8 cellular contexts compared by ENCODE assay signal in the genomic region with DNA sequence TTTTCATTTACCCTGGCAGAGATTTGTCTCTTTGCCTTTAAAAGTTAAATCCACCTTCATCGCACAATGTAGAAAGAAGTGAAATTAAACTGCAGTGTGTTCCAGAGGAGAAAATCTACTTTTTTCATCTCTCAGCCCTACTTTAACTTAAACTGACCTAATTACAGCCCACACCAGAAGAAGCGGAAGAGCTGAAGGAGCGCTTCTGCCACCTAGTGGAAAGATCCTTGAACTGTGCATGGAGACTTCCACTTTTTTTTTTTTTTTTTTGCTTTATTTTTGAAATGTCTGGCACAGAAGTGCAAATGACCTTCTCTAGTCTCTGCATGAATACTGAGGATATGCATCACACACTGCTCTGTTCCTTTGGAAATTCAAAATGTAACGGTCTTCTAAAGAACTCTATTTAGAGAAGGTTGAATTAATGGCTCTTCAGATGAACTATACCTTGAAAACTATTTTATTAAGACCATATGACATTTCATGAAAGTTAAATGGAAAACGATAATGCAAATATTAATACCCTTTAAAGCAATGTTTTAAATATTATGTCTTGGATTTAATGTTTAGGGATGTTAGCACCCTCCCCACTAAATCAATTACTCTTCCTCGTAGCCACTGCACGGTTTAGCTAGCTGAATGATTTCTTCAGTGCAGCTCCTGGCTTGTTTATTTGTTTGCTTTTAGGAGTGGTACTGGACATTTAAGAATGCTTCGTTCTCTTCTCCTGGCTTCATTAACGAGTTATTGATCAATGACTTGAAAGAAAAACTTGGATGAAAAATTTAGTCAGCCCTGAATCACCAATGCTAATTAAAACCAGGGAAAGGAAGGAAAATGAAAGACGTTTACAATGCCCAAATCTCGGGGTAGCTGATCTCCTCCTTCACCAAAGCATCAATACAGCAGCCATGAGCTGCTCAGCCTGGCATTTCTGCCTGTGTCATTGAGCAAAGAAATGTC.
DNase-seq lines count a peak whose midpoint lies in the region; ATAC-seq, FAIRE-seq and TF ChIP-seq lines count a peak whose summit lies in the region.

No MANE protein-coding gene starts in this region.

- no TSS peak for BruUV-seq in mammary epithelial cell (replicated peaks; lab: Mats Ljungman, UMichigan)

- no peaks in the 10 kb centered on the region for H3K79me2 ChIP-seq in mammary epithelial cell (ENCODE audit: insufficient read depth, low read length)

- peak overlapping the region; percentile 14 for H3K4me2 ChIP-seq in mammary epithelial cell (ENCODE audit: insufficient read depth, low read depth, low read length)

- dilution Hi-C loops in mammary epithelial cell (cut with HindIII; ENCODE audit: low sequenced_read_pairs): no loop called here

- no peaks in the 10 kb centered on the region for H4K20me1 ChIP-seq in mammary epithelial cell (ENCODE audit: insufficient read depth, low read length)

- H3K4me1 ChIP-seq in mammary epithelial cell (ENCODE audit: insufficient read depth, low read length): peaks cover 4% of the 10 kb centered on the region
- peaks cover 0 to 3% of the 10 kb centered on the region in 2 donors for H3K4me1 ChIP-seq in kidney (ENCODE audit: control insufficient read depth in 1 of 2, insufficient read depth in 1 of 2, low read depth in 1 of 2, low read length in 2 of 2)

- peak; percentile 74 for DNase-seq in AG08395 (ENCODE audit: low spot score)
- peak; percentile 29 for DNase-seq in NCI-H2029 treated with DMSO at 0.1 percent for 48 hours (lab: John Stamatoyannopoulos, UW)
- peak; percentile 55 for DNase-seq in UCSD-AML1 (lab: John Stamatoyannopoulos, UW; ENCODE audit: unreplicated experiment)
- peak; percentile 57 for DNase-seq in mammary epithelial cell
- no peak for DNase-seq in kidney
- peak; percentile 22 to 35 for DNase-seq in stimulated activated CD4-positive, alpha-beta T cell treated with anti-CD3 and anti-CD28 coated beads, Interleukin-1b, Interleukin-23, amount 100 ng/mL, for 1 hour (ENCODE audit: low read depth in 2 of 2)

- WGBS in mammary epithelial cell (ENCODE audit: low coverage, missing lambda C conversion rate): 40% methylated on average over 11 of the region's 11 CpGs

- CTCF ChIA-PET in mammary epithelial cell (lab: Charles Lee; ENCODE audit: low non-redundant PET): interaction anchor here (0.6 kb wide), 2 partner anchors 89 to 1287 kb away, joined by 11 to 15 read pairs; no protein-coding TSS in a partner anchor

- ATAC-seq in GM18858 (IDR thresholded peaks at IDR 0.05; ENCODE audit: unreplicated experiment): peak; percentile 91
- ATAC-seq in HG03064 (IDR thresholded peaks at IDR 0.05; ENCODE audit: low read depth, unreplicated experiment): peak; percentile 82

- H3K4me3 ChIP-seq in mammary epithelial cell (replicated peaks in 1 of 3; ENCODE audit: insufficient read depth in 1 of 3, low read depth in 2 of 3, low read length in 3 of 3) (no peak overlapping the region), kidney (ENCODE audit: low read length in 2 of 2) (peak overlapping the region; percentile 63)

- H3K9ac ChIP-seq in mammary epithelial cell (ENCODE audit: insufficient read depth, low read length) (no peak overlapping the region), kidney (ENCODE audit: low read length in 2 of 2) (peak overlapping the region; percentile 33 to 56)

- H2AFZ ChIP-seq in mammary epithelial cell (ENCODE audit: low read depth, low read length): peak overlapping the region; percentile 79

- no peak overlapping the region for H3K27ac ChIP-seq in mammary epithelial cell (ENCODE audit: insufficient read depth, low read depth, low read length)
- H3K27ac ChIP-seq in kidney (ENCODE audit: low read depth in 2 of 2, low read length in 2 of 2): peak overlapping the region in 1 of 2 donors; percentile 0

- H3K27me3 ChIP-seq in mammary epithelial cell (ENCODE audit: insufficient read depth, low read length): no peaks in the 10 kb centered on the region

- in situ Hi-C loops in mammary epithelial cell (cut with MboI; ENCODE audit: low sequenced_read_pairs in 2 of 2): loop anchor here in 1 of 2 donors (25.0 kb wide), 1 partner anchor 251 kb away; no protein-coding TSS in a partner anchor

- H3K36me3 ChIP-seq in mammary epithelial cell (ENCODE audit: insufficient read depth, low read length): no peaks in the 10 kb centered on the region
- H3K36me3 ChIP-seq in kidney (ENCODE audit: control insufficient read depth in 1 of 2, insufficient read depth in 2 of 2, low read length in 2 of 2): no peaks in the 10 kb centered on the region

- TF ChIP-seq CTCF in mammary epithelial cell (conservative IDR thresholded peaks at IDR 0.05 in 1 of 2, IDR thresholded peaks at IDR 0.05 in 1 of 2; ENCODE audit: extremely low read depth in 1 of 2, insufficient read depth in 1 of 2, low read depth in 1 of 2, low read length in 2 of 2): peak; percentile 78 to 85
- TF ChIP-seq CTCF in kidney (IDR thresholded peaks at IDR 0.05; ENCODE audit: borderline replicate concordance, extremely low read depth, insufficient read depth): peak; percentile 93

- intact Hi-C loops in mammary epithelial cell (cut with micrococcal nuclease): loop anchor here (1.0 to 5.0 kb wide), 4 partner anchors 254 to 1681 kb away; no protein-coding TSS in a partner anchor
- intact Hi-C loops in kidney (cut with DNase I): no loop called here

- H3K9me3 ChIP-seq in mammary epithelial cell (replicated peaks; ENCODE audit: insufficient read depth, low read length) (no peaks in the 10 kb centered on the region), kidney (ENCODE audit: control insufficient read depth in 1 of 2, low read length in 2 of 2) (no peaks in the 10 kb centered on the region)

- peak; percentile 93 for FAIRE-seq in kidney (lab: Jason Lieb, UNC)

Comparison
In these comparisons a context has a peak if more than half of its experiments do, and no peak if none do; other contexts are left out.
1. H3K4me3 ChIP-seq: peak in kidney (2 of 2); none in mammary epithelial cell (0 of 3).